In genomic region chr22:40218723-40219294, GRCh38 we compare ENCODE assay signal across 11 cellular contexts. TPM values are rescaled to one million over a fixed set of nuclear protein-coding genes. Genes with fewer than 3 reads are reported as not detected.
DNase-seq lines count a peak whose midpoint lies in the region; ATAC-seq, FAIRE-seq and TF ChIP-seq lines count a peak whose summit lies in the region.
"Had no signal": no experiment of that assay in that cellular context is flagged by ENCODE, and none has a peak within 500 bp of the region (broad histone marks: within the 10 kb centered on the region; RNA-seq: fewer than 3 reads in every experiment).

No MANE protein-coding gene starts in this region.

- peaks cover 76% of the 10 kb centered on the region for H3K4me1 Mint-ChIP-seq in activated CD4-positive, alpha-beta memory T cell treated with anti-CD3 and anti-CD28 coated beads for 36 hours (ENCODE audit: low read depth)
- H3K4me1 Mint-ChIP-seq in activated CD4-positive, alpha-beta memory T cell treated with anti-CD3 and anti-CD28 coated beads, Interleukin-2, amount 10 ng/mL, durations not matched to agents 7 days and 5 days, result peaks cover 56% of the 10 kb centered on the region
- peaks cover 68% of the 10 kb centered on the region for H3K4me1 Mint-ChIP-seq in activated B cell treated with CpG ODN at 0.5 μM for 24 hours

- TF ChIP-seq CTCF in activated B cell treated with CpG ODN at 0.5 μM for 24 hours (IDR thresholded peaks at IDR 0.05) (no peak), GM20000 (IDR thresholded peaks at IDR 0.05; ENCODE audit: extremely low read depth, missing control alignments) (no peak)

- no peaks in the 10 kb centered on the region for H3K9me3 Mint-ChIP-seq in activated CD4-positive, alpha-beta memory T cell treated with anti-CD3 and anti-CD28 coated beads for 36 hours
- no peaks in the 10 kb centered on the region for H3K9me3 Mint-ChIP-seq in activated CD4-positive, alpha-beta memory T cell treated with anti-CD3 and anti-CD28 coated beads, Interleukin-2, amount 10 ng/mL, durations not matched to agents 7 days and 5 days
- no peaks in the 10 kb centered on the region for H3K9me3 Mint-ChIP-seq in activated B cell treated with CpG ODN at 0.5 μM for 24 hours

- no peak overlapping the region for H3K4me3 Mint-ChIP-seq in activated CD4-positive, alpha-beta memory T cell treated with anti-CD3 and anti-CD28 coated beads for 36 hours
- no peak overlapping the region for H3K4me3 Mint-ChIP-seq in activated CD4-positive, alpha-beta memory T cell treated with anti-CD3 and anti-CD28 coated beads, Interleukin-2, amount 10 ng/mL, durations not matched to agents 7 days and 5 days
- no peak overlapping the region for H3K4me3 Mint-ChIP-seq in activated B cell treated with CpG ODN at 0.5 μM for 24 hours

- H3K27me3 ChIP-seq in small intestine (ENCODE audit: control insufficient read depth in 2 of 2, insufficient read depth in 2 of 2, low read length in 2 of 2), result no peaks in the 10 kb centered on the region

- no peak overlapping the region for H3K4me3 ChIP-seq in small intestine (ENCODE audit: low read depth in 1 of 2, low read length in 2 of 2)

- H3K27ac Mint-ChIP-seq in activated CD4-positive, alpha-beta memory T cell treated with anti-CD3 and anti-CD28 coated beads for 36 hours, result peak overlapping the region; percentile 34
- H3K27ac Mint-ChIP-seq in activated CD4-positive, alpha-beta memory T cell treated with anti-CD3 and anti-CD28 coated beads, Interleukin-2, amount 10 ng/mL, durations not matched to agents 7 days and 5 days, result no peak overlapping the region
- H3K27ac Mint-ChIP-seq in activated B cell treated with CpG ODN at 0.5 μM for 24 hours, result peak overlapping the region; percentile 36

- no peak for ATAC-seq in activated B cell treated with CpG ODN at 0.5 μM for 24 hours (ENCODE audit: low read depth)
- ATAC-seq in esophagus mucosa, result peak; percentile 20

- WGBS in small intestine, 3 donors, result 68 to 79% (median 71%) methylated on average over 6 of the region's 6 CpGs

- CTCF ChIA-PET in activated CD4-positive, alpha-beta memory T cell treated with anti-CD3 and anti-CD28 coated beads for 36 hours (lab: Charles Lee), result interaction anchor here (1.4 kb wide), 1 partner anchor 129 kb away, joined by 4 read pairs; no protein-coding TSS in a partner anchor
- CTCF ChIA-PET in activated CD4-positive, alpha-beta memory T cell treated with anti-CD3 and anti-CD28 coated beads, Interleukin-2, amount 10 ng/mL, durations not matched to agents 7 days and 5 days (lab: Charles Lee), result no interaction called here
- CTCF ChIA-PET in activated B cell treated with CpG ODN at 0.5 μM for 24 hours (lab: Charles Lee), result no interaction called here

- peaks cover 0 to 21% of the 10 kb centered on the region in 2 donors for H3K4me1 ChIP-seq in small intestine (ENCODE audit: control insufficient read depth in 2 of 2, insufficient read depth in 1 of 2, low read depth in 1 of 2, low read length in 1 of 2)

- POLR2A ChIA-PET in activated CD4-positive, alpha-beta memory T cell treated with anti-CD3 and anti-CD28 coated beads for 36 hours (lab: Charles Lee), result interaction anchor here (0.8 kb wide), 1 partner anchor 41 kb away, joined by 3 read pairs; the partner anchor contains the start of gene TNRC6B
- POLR2A ChIA-PET in activated CD4-positive, alpha-beta memory T cell treated with anti-CD3 and anti-CD28 coated beads, Interleukin-2, amount 10 ng/mL, durations not matched to agents 7 days and 5 days (lab: Charles Lee), result interaction anchor here (1.8 kb wide), 1 partner anchor 175 kb away, joined by 5 read pairs; no protein-coding TSS in a partner anchor
- POLR2A ChIA-PET in activated B cell treated with CpG ODN at 0.5 μM for 24 hours (lab: Charles Lee), result no interaction called here

- no peak for DNase-seq in activated CD4-positive, alpha-beta memory T cell treated with anti-CD3 and anti-CD28 coated beads for 36 hours
- no peak for DNase-seq in activated CD4-positive, alpha-beta memory T cell treated with anti-CD3 and anti-CD28 coated beads, Interleukin-2, amount 10 ng/mL, durations not matched to agents 7 days and 5 days
- DNase-seq in activated B cell treated with CpG ODN at 0.5 μM for 24 hours, result no peak
- DNase-seq in small intestine, result peak; percentile 17
- no peak for DNase-seq in NCI-H2081 treated with DMSO at 0.1 percent for 48 hours (lab: John Stamatoyannopoulos, UW)
- DNase-seq in NAMALWA (ENCODE audit: low spot score), result no peak
- DNase-seq in GM20000 (ENCODE audit: low spot score), result no peak
- DNase-seq: activated CD4-positive, alpha-beta T cell treated with anti-CD3 and anti-CD28 coated beads, Interleukin-2, amount 50 U/mL, for 48 hours; NCI-H2107; SW 1271 had no signal

- intact Hi-C loops in activated CD4-positive, alpha-beta memory T cell treated with anti-CD3 and anti-CD28 coated beads for 36 hours (cut with micrococcal nuclease), result loop anchor here (5.0 kb wide), 2 partner anchors 42 to 58 kb away; partner anchors contain the start of gene TNRC6B
- intact Hi-C loops in activated B cell treated with CpG ODN at 0.5 μM for 24 hours (cut with micrococcal nuclease), result loop anchor here (10.0 kb wide), 1 partner anchor 164 kb away; no protein-coding TSS in a partner anchor

- H3K36me3 ChIP-seq in small intestine (ENCODE audit: control insufficient read depth in 2 of 2, insufficient read depth in 2 of 2, low read length in 2 of 2), result no peaks in the 10 kb centered on the region

- no peak for FAIRE-seq in small intestine (lab: Jason Lieb, UNC)

- no peaks in the 10 kb centered on the region for H3K9me3 ChIP-seq in small intestine (ENCODE audit: control insufficient read depth, low read depth)

- H3K27ac ChIP-seq in small intestine (ENCODE audit: low read depth in 1 of 2, low read length in 1 of 2), result peak overlapping the region in 1 of 2 donors; percentile 25

- no peaks in the 10 kb centered on the region for H3K27me3 Mint-ChIP-seq in activated CD4-positive, alpha-beta memory T cell treated with anti-CD3 and anti-CD28 coated beads for 36 hours
- no peaks in the 10 kb centered on the region for H3K27me3 Mint-ChIP-seq in activated CD4-positive, alpha-beta memory T cell treated with anti-CD3 and anti-CD28 coated beads, Interleukin-2, amount 10 ng/mL, durations not matched to agents 7 days and 5 days
- no peaks in the 10 kb centered on the region for H3K27me3 Mint-ChIP-seq in activated B cell treated with CpG ODN at 0.5 μM for 24 hours

- H3K36me3 Mint-ChIP-seq in activated CD4-positive, alpha-beta memory T cell treated with anti-CD3 and anti-CD28 coated beads for 36 hours, result no peaks in the 10 kb centered on the region
- H3K36me3 Mint-ChIP-seq in activated CD4-positive, alpha-beta memory T cell treated with anti-CD3 and anti-CD28 coated beads, Interleukin-2, amount 10 ng/mL, durations not matched to agents 7 days and 5 days (ENCODE audit: low read depth), result peaks cover 5% of the 10 kb centered on the region
- H3K36me3 Mint-ChIP-seq in activated B cell treated with CpG ODN at 0.5 μM for 24 hours (ENCODE audit: low read depth), result peaks cover 22% of the 10 kb centered on the region

RNA-seq across cellular contexts. Expression of gene TNRC6B, which starts 41.1 kb away (rescaled TPM):
- 10 to 100 TPM; 34.9 to 38.8 TPM for total RNA-seq in activated CD4-positive, alpha-beta memory T cell treated with anti-CD3 and anti-CD28 coated beads for 36 hours
- total RNA-seq in activated CD4-positive, alpha-beta memory T cell treated with anti-CD3 and anti-CD28 coated beads, Interleukin-2, amount 10 ng/mL, durations not matched to agents 7 days and 5 days, result 10 to 100 TPM; 51.0 to 55.0 TPM
- 84.6 and 95.2 TPM in 2 replicates for total RNA-seq in activated B cell treated with CpG ODN at 0.5 μM for 24 hours
- 19.3 TPM for total RNA-seq in esophagus mucosa
- 1 to 10 TPM; 2.2 to 9.6 (median 3.5) TPM for polyA plus RNA-seq in small intestine
